8 cellular contexts compared by ENCODE assay signal in the genomic region with DNA sequence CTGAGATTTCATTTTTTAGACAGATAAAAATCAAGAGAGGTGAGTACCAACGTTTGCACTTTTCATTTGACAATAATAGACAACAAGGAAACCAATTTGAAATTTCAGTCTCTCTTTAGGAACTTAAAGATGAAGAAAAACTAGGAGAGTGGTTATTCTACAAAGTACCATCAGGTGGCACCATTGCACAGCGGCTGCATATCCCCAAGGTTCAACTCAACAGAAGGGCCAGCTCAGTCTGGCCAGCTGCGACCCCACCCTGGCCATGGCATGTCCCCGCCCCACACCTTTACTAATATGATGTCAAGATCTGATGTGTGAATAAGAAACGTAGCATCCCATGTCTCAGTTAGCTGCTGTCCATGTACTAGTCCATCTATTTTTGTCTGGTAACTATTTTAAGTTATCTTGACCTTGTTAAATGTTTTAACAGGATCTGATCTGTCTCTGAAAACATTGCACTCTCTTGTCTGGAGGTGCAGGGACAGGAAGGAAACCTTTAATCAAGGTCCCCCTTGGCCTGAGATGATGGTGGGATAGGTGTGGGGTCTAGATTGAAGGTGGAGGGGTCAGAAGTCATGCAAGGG. TPM values are rescaled to one million over a fixed set of nuclear protein-coding genes. Genes with fewer than 3 reads are reported as not detected.
DNase-seq lines count a peak whose midpoint lies in the region; ATAC-seq and TF ChIP-seq lines count a peak whose summit lies in the region.

No MANE protein-coding gene starts in this region.

- H3K27ac ChIP-seq in CD4-positive, CD25-positive, alpha-beta regulatory T cell (ENCODE audit: insufficient read depth, low read length, poor library complexity, severe bottlenecking) = no peak overlapping the region
- no peak overlapping the region for H3K27ac ChIP-seq in ovary

- peaks cover 0 to 1% (median 0%) of the 10 kb centered on the region in 7 donors for H3K9me3 Mint-ChIP-seq in CD4-positive, CD25-positive, alpha-beta regulatory T cell
- H3K9me3 Mint-ChIP-seq in activated CD8-positive, alpha-beta T cell treated with anti-CD3 and anti-CD28 coated beads, Interleukin-2, amount 10 ng/mL, durations not matched to agents 7 days and 5 days (ENCODE audit: insufficient read depth) = no peaks in the 10 kb centered on the region

- no peaks in the 10 kb centered on the region for H3K27me3 ChIP-seq in CD4-positive, CD25-positive, alpha-beta regulatory T cell (ENCODE audit: control insufficient read depth, insufficient read depth, low read length)
- no peaks in the 10 kb centered on the region for H3K27me3 ChIP-seq in ovary

- no peaks in the 10 kb centered on the region for H3K36me3 ChIP-seq in CD4-positive, CD25-positive, alpha-beta regulatory T cell (ENCODE audit: control insufficient read depth, insufficient read depth, low read length)
- no peaks in the 10 kb centered on the region for H3K36me3 ChIP-seq in ovary

- no peaks in the 10 kb centered on the region for H3K4me1 ChIP-seq in CD4-positive, CD25-positive, alpha-beta regulatory T cell (ENCODE audit: control insufficient read depth, insufficient read depth, low read length, poor library complexity, severe bottlenecking)
- H3K4me1 ChIP-seq in ovary (ENCODE audit: insufficient read depth) = no peaks in the 10 kb centered on the region

- ATAC-seq in CD4-positive, CD25-positive, alpha-beta regulatory T cell (ENCODE audit: low read depth in 2 of 2) = peak in 1 of 2 donors; percentile 52
- ATAC-seq in GM21786 (IDR thresholded peaks at IDR 0.05; ENCODE audit: unreplicated experiment) = peak; percentile 45
- ATAC-seq in activated CD8-positive, alpha-beta T cell treated with anti-CD3 and anti-CD28 coated beads, Interleukin-2, amount 10 ng/mL, durations not matched to agents 7 days and 5 days = peak; percentile 65
- no peak for ATAC-seq in HG03469 (IDR thresholded peaks at IDR 0.05; ENCODE audit: unreplicated experiment)
- no peak for ATAC-seq in GM18858 (IDR thresholded peaks at IDR 0.05; ENCODE audit: unreplicated experiment)

- no peak for TF ChIP-seq EP300 in ovary (IDR thresholded peaks at IDR 0.05)

- POLR2A ChIA-PET in activated CD8-positive, alpha-beta T cell treated with anti-CD3 and anti-CD28 coated beads, Interleukin-2, amount 10 ng/mL, durations not matched to agents 7 days and 5 days (lab: Charles Lee) = no interaction called here

- CTCF ChIA-PET in activated CD8-positive, alpha-beta T cell treated with anti-CD3 and anti-CD28 coated beads, Interleukin-2, amount 10 ng/mL, durations not matched to agents 7 days and 5 days (lab: Charles Lee) = interaction anchor here (0.6 to 5.9 kb wide), 12 partner anchors 8 to 201 kb away, joined by 3 to 111 read pairs (median 4); no protein-coding TSS in a partner anchor

- H3K36me3 Mint-ChIP-seq in CD4-positive, CD25-positive, alpha-beta regulatory T cell = no peaks in the 10 kb centered on the region
- no peaks in the 10 kb centered on the region for H3K36me3 Mint-ChIP-seq in activated CD8-positive, alpha-beta T cell treated with anti-CD3 and anti-CD28 coated beads, Interleukin-2, amount 10 ng/mL, durations not matched to agents 7 days and 5 days (ENCODE audit: low read depth)

- 0 to 3% (median 0%) methylated on average over 5 of the region's 5 CpGs for WGBS in ovary, 3 donors

- H3K9me3 ChIP-seq in CD4-positive, CD25-positive, alpha-beta regulatory T cell (ENCODE audit: control insufficient read depth in 2 of 2, low read length in 2 of 2) = no peaks in the 10 kb centered on the region
- H3K9me3 ChIP-seq in ovary = no peaks in the 10 kb centered on the region

- peak in 2 of 3 donors; percentile 15 to 52 for DNase-seq in CD4-positive, CD25-positive, alpha-beta regulatory T cell
- peak; percentile 8 to 70 for DNase-seq in NCI-H446 (lab: John Stamatoyannopoulos, UW)
- DNase-seq in activated CD8-positive, alpha-beta T cell treated with anti-CD3 and anti-CD28 coated beads, Interleukin-2, amount 10 ng/mL, durations not matched to agents 7 days and 5 days = peak; percentile 52
- peak; percentile 38 for DNase-seq in germinal center (ENCODE audit: low spot score)
- peak; percentile 40 to 64 (median 55) for DNase-seq in ovary

- H3K4me3 Mint-ChIP-seq in CD4-positive, CD25-positive, alpha-beta regulatory T cell = no peak overlapping the region
- H3K4me3 Mint-ChIP-seq in activated CD8-positive, alpha-beta T cell treated with anti-CD3 and anti-CD28 coated beads, Interleukin-2, amount 10 ng/mL, durations not matched to agents 7 days and 5 days = no peak overlapping the region

- H3K4me1 Mint-ChIP-seq in CD4-positive, CD25-positive, alpha-beta regulatory T cell = no peaks in the 10 kb centered on the region
- no peaks in the 10 kb centered on the region for H3K4me1 Mint-ChIP-seq in activated CD8-positive, alpha-beta T cell treated with anti-CD3 and anti-CD28 coated beads, Interleukin-2, amount 10 ng/mL, durations not matched to agents 7 days and 5 days (ENCODE audit: low read depth)

- peak; percentile 84 to 85 (median 84) for TF ChIP-seq CTCF in ovary (IDR thresholded peaks at IDR 0.05)

- no peak overlapping the region for H3K27ac Mint-ChIP-seq in CD4-positive, CD25-positive, alpha-beta regulatory T cell
- H3K27ac Mint-ChIP-seq in activated CD8-positive, alpha-beta T cell treated with anti-CD3 and anti-CD28 coated beads, Interleukin-2, amount 10 ng/mL, durations not matched to agents 7 days and 5 days = no peak overlapping the region

- H3K4me3 ChIP-seq in CD4-positive, CD25-positive, alpha-beta regulatory T cell (ENCODE audit: low read depth, low read length) = no peak overlapping the region
- no peak overlapping the region for H3K4me3 ChIP-seq in ovary

- intact Hi-C loops in ovary (cut with DNase I) = loop anchor here in 1 of 4 donors (2.0 kb wide), 1 partner anchor 186 kb away; no protein-coding TSS in a partner anchor

- no peak for TF ChIP-seq POLR2A in ovary (IDR thresholded peaks at IDR 0.05)

- peaks cover 8% of the 10 kb centered on the region for H3K27me3 Mint-ChIP-seq in CD4-positive, CD25-positive, alpha-beta regulatory T cell
- H3K27me3 Mint-ChIP-seq in activated CD8-positive, alpha-beta T cell treated with anti-CD3 and anti-CD28 coated beads, Interleukin-2, amount 10 ng/mL, durations not matched to agents 7 days and 5 days (ENCODE audit: low read depth) = peaks cover 2% of the 10 kb centered on the region

RNA-seq across cellular contexts. Expression of a gene that starts 35.5 kb away (rescaled TPM):
- not detected for total RNA-seq in CD4-positive, CD25-positive, alpha-beta regulatory T cell
- not detected for polyA plus RNA-seq in CD4-positive, CD25-positive, alpha-beta regulatory T cell
- not detected for total RNA-seq in activated CD8-positive, alpha-beta T cell treated with anti-CD3 and anti-CD28 coated beads, Interleukin-2, amount 10 ng/mL, durations not matched to agents 7 days and 5 days
- total RNA-seq in ovary = 10 to 100 TPM in 4 of 7 donors, 1 to 10 TPM in 3; 7.8 to 26.1 (median 13.6) TPM
- polyA plus RNA-seq in ovary = 10 to 100 TPM in 1 of 2 donors, 1 to 10 TPM in 1; 8.1 to 24.0 TPM

Comparison
In these comparisons a context has a peak if more than half of its experiments do, and no peak if none do; other contexts are left out.
1. ATAC-seq: peak in GM21786 (single experiment) and activated CD8-positive, alpha-beta T cell treated with anti-CD3 and anti-CD28 coated beads, Interleukin-2, amount 10 ng/mL, durations not matched to agents 7 days and 5 days (single experiment); none in HG03469 (single experiment) and GM18858 (single experiment).
2. Peak in every context shown above with its lines, with median percentiles within 50 percentile points of each other: DNase-seq.